ENCODE assay signal across 10 cellular contexts in the genomic region with DNA sequence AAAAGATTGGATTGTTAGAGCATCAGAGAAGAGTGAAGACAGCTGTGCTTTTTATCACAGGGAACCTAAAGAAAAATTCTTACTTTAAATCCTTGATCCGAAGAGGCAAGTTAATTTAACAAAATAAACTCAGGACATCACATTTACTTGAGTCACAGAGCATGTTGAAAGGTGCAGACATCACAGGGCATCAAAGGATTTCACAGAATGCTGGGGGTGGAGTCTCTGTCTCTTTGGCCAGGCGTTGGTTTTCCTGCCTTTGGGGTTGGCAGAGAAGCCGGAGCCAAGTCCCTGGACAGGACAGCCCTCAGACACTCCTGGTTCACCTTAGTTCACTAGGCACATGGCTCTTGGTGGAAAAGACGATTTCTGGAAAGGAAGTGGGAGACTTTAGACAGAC. TPM values are rescaled to one million over a fixed set of nuclear protein-coding genes. Genes with fewer than 3 reads are reported as not detected.
A peak's percentile ranks its signal among the peaks of the same experiment; 100 is the strongest.
DNase-seq lines count a peak whose midpoint lies in the region; ATAC-seq and TF ChIP-seq lines count a peak whose summit lies in the region.
"Had no signal": no experiment of that assay in that cellular context is flagged by ENCODE, and none has a peak within 500 bp of the region (broad histone marks: within the 10 kb centered on the region; RNA-seq: fewer than 3 reads in every experiment).

No MANE protein-coding gene starts in this region.

- H3K9me3 ChIP-seq in left lung (no peaks in the 10 kb centered on the region), thoracic aorta (no peaks in the 10 kb centered on the region), testis (no peaks in the 10 kb centered on the region)

- 43 to 47% methylated on average over 4 of the region's 4 CpGs for WGBS in testis, 2 donors

- intact Hi-C loops in left lung (cut with DNase I): no loop called here
- intact Hi-C loops in testis (cut with DNase I; ENCODE audit: low total_unique reads): no loop called here

- H3K4me3 ChIP-seq in coronary artery (peak overlapping the region; percentile 5), left lung (no peak overlapping the region), thoracic aorta (peak overlapping the region; percentile 34), testis (no peak overlapping the region)

- no peak for TF ChIP-seq POLR2A in testis (IDR thresholded peaks at IDR 0.05)

- ATAC-seq in left lung (peak; percentile 33), thoracic aorta (ENCODE audit: insufficient number of reproducible peaks, low FRiP score, low read depth) (peak; percentile 41), HG03354 (IDR thresholded peaks at IDR 0.05; ENCODE audit: poor library complexity, severe bottlenecking, unreplicated experiment) (no peak)

- H3K27ac ChIP-seq in coronary artery (peak overlapping the region; percentile 80 to 90), left lung (peak overlapping the region; percentile 10 to 34), thoracic aorta (peak overlapping the region; percentile 79 to 91), testis (peak overlapping the region in 1 of 2 donors; percentile 51)

- peaks cover 0 to 10% of the 10 kb centered on the region in 2 donors for H3K4me1 ChIP-seq in left lung
- H3K4me1 ChIP-seq in thoracic aorta (ENCODE audit: control insufficient read depth in 1 of 2, low read depth in 2 of 2): peaks cover 33 to 79% of the 10 kb centered on the region in 2 donors
- H3K4me1 ChIP-seq in testis: peaks cover 12% of the 10 kb centered on the region

- H3K27me3 ChIP-seq in left lung (no peaks in the 10 kb centered on the region), thoracic aorta (replicated peaks; ENCODE audit: insufficient read depth) (no peaks in the 10 kb centered on the region), testis (no peaks in the 10 kb centered on the region)

- DNase-seq in LHCN-M2 (ENCODE audit: low read depth) (peak; percentile 45), coronary artery (ENCODE audit: low spot score) (no peak), left lung (no peak), thoracic aorta (ENCODE audit: low spot score) (no peak), testis (no peak), LoVo (ENCODE audit: low spot score) (no peak), NCI-H82 treated with DMSO at 0.1 percent for 48 hours (lab: John Stamatoyannopoulos, UW; ENCODE audit: unreplicated experiment) (no peak)
- DNase-seq: effector CD4-positive, alpha-beta T cell; T1000 had no signal

- H3K36me3 ChIP-seq in left lung: no peaks in the 10 kb centered on the region
- H3K36me3 ChIP-seq in thoracic aorta: no peaks in the 10 kb centered on the region
- H3K36me3 ChIP-seq in testis (ENCODE audit: low read depth, missing control alignments): no peaks in the 10 kb centered on the region

- TF ChIP-seq CTCF in coronary artery (IDR thresholded peaks at IDR 0.05): no peak
- no peak for TF ChIP-seq CTCF in left lung (IDR thresholded peaks at IDR 0.05)
- no peak for TF ChIP-seq CTCF in thoracic aorta (IDR thresholded peaks at IDR 0.05)
- TF ChIP-seq CTCF in testis (IDR thresholded peaks at IDR 0.05): no peak

RNA-seq across cellular contexts. Expression of a gene that starts 56.3 kb away (rescaled TPM):
- total RNA-seq in LHCN-M2 (2014; rRNA removed) (6.6 and 7.4 TPM in 2 replicates), left lung (10 to 100 TPM in 1 of 2 donors, 1 to 10 TPM in 1; 7.6 to 11.1 TPM), thoracic aorta (10 to 100 TPM; 37.4 to 61.7 TPM), testis (10 to 100 TPM; 16.5 to 20.1 TPM)
- 5.8 TPM for polyA plus RNA-seq in LHCN-M2 (2012)
- polyA plus RNA-seq in testis (ENCODE audit: insufficient read depth, low read depth, low replicate concordance): 9.3 TPM

Comparison
In these comparisons a context has a peak if more than half of its experiments do, and no peak if none do; other contexts are left out.
1. H3K4me3 ChIP-seq: peak in coronary artery (single experiment) and thoracic aorta (single experiment); none in left lung (0 of 2) and testis (0 of 2).